In genomic region chr17:27656620-27657019, GRCh38 we compare ENCODE assay signal across 1 cellular context. TPM values are rescaled to one million over a fixed set of nuclear protein-coding genes. Genes with fewer than 3 reads are reported as not detected.
"Had no signal": no experiment of that assay in that cellular context is flagged by ENCODE, and none has a peak within 500 bp of the region (broad histone marks: within the 10 kb centered on the region; RNA-seq: fewer than 3 reads in every experiment).

No MANE protein-coding gene starts in this region.

RNA-seq across cellular contexts. Expression of gene LGALS9, which starts 25.6 kb away (rescaled TPM):
- total RNA-seq: G401 had no signal
